Comparison of ENCODE assay signal across 6 cellular contexts in genomic region chr12:129025055-129025454, GRCh38.
"Had no signal": no experiment of that assay in that cellular context is flagged by ENCODE, and none has a peak within 500 bp of the region (broad histone marks: within the 10 kb centered on the region; RNA-seq: fewer than 3 reads in every experiment).

No MANE protein-coding gene starts in this region.

- FAIRE-seq: H54 had no signal

- DNase-seq: GM23248, GOT3, KG1 had no signal

- H3K4me3 ChIP-seq: GM23248, HAP-1 had no signal

- H3K9me3 ChIP-seq: HAP-1 had no signal

- H3K27ac ChIP-seq: GM23248 had no signal

- H3K36me3 ChIP-seq: HAP-1 had no signal

- H2AFZ ChIP-seq: GM23248 had no signal

- H3K4me1 ChIP-seq: HAP-1 had no signal

- ATAC-seq: HCT116 had no signal

- H3K9ac ChIP-seq: GM23248 had no signal
